ENCODE assay signal across 11 cellular contexts in genomic region chr3:50170689-50171088, GRCh38. TPM values are rescaled to one million over a fixed set of nuclear protein-coding genes. Genes with fewer than 3 reads are reported as not detected.
DNase-seq lines count a peak whose midpoint lies in the region; ATAC-seq and TF ChIP-seq lines count a peak whose summit lies in the region.
"Had no signal": no experiment of that assay in that cellular context is flagged by ENCODE, and none has a peak within 500 bp of the region (broad histone marks: within the 10 kb centered on the region; RNA-seq: fewer than 3 reads in every experiment).

No MANE protein-coding gene starts in this region.

- H3K23ac ChIP-seq in neuronal stem cell (ENCODE audit: low read depth, low read length, poor library complexity) (peak overlapping the region; percentile 8), mesendoderm (ENCODE audit: low read length) (no peak overlapping the region)

- no peaks in the 10 kb centered on the region for H3K27me3 ChIP-seq in BLaER1 treated with 17β-estradiol and CSF1 and Interleukin-3, amounts not matched to agents 10 nM and 100 nM
- H3K27me3 ChIP-seq in neuronal stem cell (ENCODE audit: control insufficient read depth in 3 of 3, insufficient read depth in 3 of 3, low read depth in 1 of 3, low read length in 3 of 3) = no peaks in the 10 kb centered on the region
- H3K27me3 ChIP-seq in mesendoderm (ENCODE audit: insufficient read depth, low read length, poor library complexity) = no peaks in the 10 kb centered on the region
- H3K27me3 ChIP-seq: sigmoid colon had no signal

- no peaks in the 10 kb centered on the region for H3K9me3 ChIP-seq in BLaER1 treated with 17β-estradiol and CSF1 and Interleukin-3, amounts not matched to agents 10 nM and 100 nM (replicated peaks in 1 of 11)
- peaks cover 0 to 2% of the 10 kb centered on the region in 2 donors for H3K9me3 ChIP-seq in neuronal stem cell (replicated peaks in 1 of 2; ENCODE audit: control insufficient read depth in 2 of 2, insufficient read depth in 1 of 2, low read depth in 1 of 2, low read length in 2 of 2)
- H3K9me3 ChIP-seq: sigmoid colon had no signal

- peaks cover 18% of the 10 kb centered on the region for H3K79me2 ChIP-seq in mesendoderm (ENCODE audit: control insufficient read depth, insufficient read depth, low read length)

- no peak overlapping the region for H4K5ac ChIP-seq in mesendoderm (ENCODE audit: low read length)

- H4K8ac ChIP-seq in neuronal stem cell (ENCODE audit: low read depth, low read length) = no peak overlapping the region
- no peak overlapping the region for H4K8ac ChIP-seq in mesendoderm (ENCODE audit: low read depth, low read length)

- WGBS in neuronal stem cell (ENCODE audit: extremely low coverage in 2 of 2, insufficient read length in 2 of 2, insufficient replicate concordance in 1 of 2), 2 donors = no CpG with 5 or more reads among the region's 10 CpGs
- no CpG with 5 or more reads among the region's 10 CpGs for WGBS in mesendoderm (ENCODE audit: extremely low coverage, insufficient coverage, low lambda C conversion rate)

- peak overlapping the region; percentile 76 to 99 (median 84) for H3K4me2 ChIP-seq in BLaER1 treated with 17β-estradiol and CSF1 and Interleukin-3, amounts not matched to agents 10 nM and 100 nM
- H3K4me2 ChIP-seq in neuronal stem cell (ENCODE audit: insufficient read depth, low read length, poor library complexity, severe bottlenecking) (no peak overlapping the region), mesendoderm (ENCODE audit: low read length) (no peak overlapping the region)

- H3K4me1 ChIP-seq in BLaER1 treated with 17β-estradiol and CSF1 and Interleukin-3, amounts not matched to agents 10 nM and 100 nM = peaks cover 62 to 89% (median 86%) of the 10 kb centered on the region in 10 experiments
- H3K4me1 ChIP-seq in neuronal stem cell (ENCODE audit: control insufficient read depth in 2 of 2, insufficient read depth in 1 of 2, low read depth in 1 of 2, low read length in 2 of 2) = peaks cover 39 to 52% of the 10 kb centered on the region in 2 donors
- peaks cover 26% of the 10 kb centered on the region for H3K4me1 ChIP-seq in mesendoderm (ENCODE audit: control insufficient read depth, low read depth, low read length)

- H3K36me3 ChIP-seq in BLaER1 treated with 17β-estradiol and CSF1 and Interleukin-3, amounts not matched to agents 10 nM and 100 nM = peaks cover 0 to 31% (median 13%) of the 10 kb centered on the region in 11 experiments; a peak in 12 of 22 replicates
- H3K36me3 ChIP-seq in neuronal stem cell (replicated peaks in 1 of 2; ENCODE audit: control insufficient read depth in 2 of 2, insufficient read depth in 2 of 2, low read length in 2 of 2) (peaks cover 0 to 19% of the 10 kb centered on the region in 2 donors), mesendoderm (ENCODE audit: control insufficient read depth, insufficient read depth, low read length) (peaks cover under 1% of the 10 kb centered on the region)

- peak overlapping the region; percentile 17 for H2BK120ac ChIP-seq in neuronal stem cell (ENCODE audit: low read depth, low read length)
- no peak overlapping the region for H2BK120ac ChIP-seq in mesendoderm (ENCODE audit: low read depth, low read length)

- H3K9ac ChIP-seq in BLaER1 treated with 17β-estradiol and CSF1 and Interleukin-3, amounts not matched to agents 10 nM and 100 nM = peak overlapping the region in 9 of 11 experiments; percentile 10 to 49 (median 33); a peak in 11 of 22 replicates
- H3K9ac ChIP-seq in neuronal stem cell (ENCODE audit: low read depth, low read length, poor library complexity) = no peak overlapping the region
- no peak overlapping the region for H3K9ac ChIP-seq in mesendoderm (ENCODE audit: low read length)

- ATAC-seq in HG03196 (IDR thresholded peaks at IDR 0.05; ENCODE audit: unreplicated experiment) (no peak), GM18873 (IDR thresholded peaks at IDR 0.05; ENCODE audit: low FRiP score, unreplicated experiment) (no peak)

- H2AFZ ChIP-seq in neuronal stem cell (ENCODE audit: low read length) = no peak overlapping the region

- H4K20me1 ChIP-seq in BLaER1 treated with 17β-estradiol and CSF1 and Interleukin-3, amounts not matched to agents 10 nM and 100 nM = peaks cover 0 to 65% (median 0%) of the 10 kb centered on the region in 11 experiments; a peak in 7 of 22 replicates

- peak overlapping the region; percentile 26 for H4K91ac ChIP-seq in neuronal stem cell (ENCODE audit: low read depth, low read length, poor library complexity)

- H2AK5ac ChIP-seq in neuronal stem cell (ENCODE audit: low read depth, low read length) (peak overlapping the region; percentile 94), mesendoderm (ENCODE audit: low read length) (no peak overlapping the region)

- TF ChIP-seq CTCF in RWPE1 (conservative IDR thresholded peaks at IDR 0.05; ENCODE audit: low read depth) = no peak

- H2BK15ac ChIP-seq in neuronal stem cell (ENCODE audit: low read length) (peak overlapping the region; percentile 7), mesendoderm (replicated peaks; ENCODE audit: low read depth) (no peak overlapping the region)

- CTCF ChIA-PET in RWPE1 (lab: Yijun Ruan, JAX) = no interaction called here

- H3K4ac ChIP-seq in neuronal stem cell (ENCODE audit: low read length) (peak overlapping the region; percentile 13), mesendoderm (ENCODE audit: low read depth, low read length) (no peak overlapping the region)

- peak overlapping the region; percentile 32 for H3K14ac ChIP-seq in neuronal stem cell (ENCODE audit: low read length)

- H3K27ac ChIP-seq in BLaER1 treated with 17β-estradiol and CSF1 and Interleukin-3, amounts not matched to agents 10 nM and 100 nM = peak overlapping the region in 9 of 11 experiments; percentile 19 to 64 (median 49); a peak in 14 of 22 replicates
- H3K27ac ChIP-seq in RWPE1 (peak overlapping the region; percentile 99), neuronal stem cell (replicated peaks; ENCODE audit: low read length) (no peak overlapping the region), mesendoderm (ENCODE audit: low read depth, low read length) (no peak overlapping the region)

- H2BK5ac ChIP-seq in neuronal stem cell (ENCODE audit: low read length) (no peak overlapping the region), mesendoderm (ENCODE audit: low read length) (no peak overlapping the region)

- H3K18ac ChIP-seq in neuronal stem cell (ENCODE audit: low read length) = peak overlapping the region; percentile 84
- H3K18ac ChIP-seq in mesendoderm (ENCODE audit: low read length) = no peak overlapping the region

- no peak overlapping the region for H2BK12ac ChIP-seq in neuronal stem cell (ENCODE audit: low read length)

- H3K79me1 ChIP-seq in neuronal stem cell (ENCODE audit: low read depth, low read length) (peaks cover 30% of the 10 kb centered on the region), mesendoderm (ENCODE audit: low read length) (peaks cover 31% of the 10 kb centered on the region)

- no peak overlapping the region for H3K4me3 ChIP-seq in BLaER1 treated with 17β-estradiol and CSF1 and Interleukin-3, amounts not matched to agents 10 nM and 100 nM
- H3K4me3 ChIP-seq in neuronal stem cell (ENCODE audit: low read length in 2 of 2) = no peak overlapping the region
- no peak overlapping the region for H3K4me3 ChIP-seq in mesendoderm (ENCODE audit: low read length)
- H3K4me3 ChIP-seq: sigmoid colon had no signal

- POLR2A ChIA-PET in RWPE1 (lab: Yijun Ruan, JAX; ENCODE audit: low non-redundant PET) = no interaction called here

- DNase-seq in RWPE1 (ENCODE audit: low spot score) = no peak
- peak; percentile 76 for DNase-seq in fibroblast of gingiva (ENCODE audit: low read depth)
- DNase-seq in neuronal stem cell (ENCODE audit: low spot score) = no peak
- no peak for DNase-seq in mesendoderm
- DNase-seq in NCI-H69 (lab: John Stamatoyannopoulos, UW) = no peak
- DNase-seq: head of caudate nucleus, NCI-H2081, sigmoid colon had no signal

- H3K56ac ChIP-seq in mesendoderm (ENCODE audit: low read length) = no peak overlapping the region

RNA-seq across cellular contexts. Expression of gene SEMA3F, which starts 15.6 kb away (rescaled TPM):
- polyA plus RNA-seq in neuronal stem cell (2013, experiment 1 of 2) = 68.0 TPM
- polyA plus RNA-seq in neuronal stem cell (2013, experiment 2 of 2) = 67.2 TPM
- polyA plus RNA-seq in mesendoderm (2013, experiment 1 of 2) = 24.7 TPM
- polyA plus RNA-seq in mesendoderm (2013, experiment 2 of 2) = 23.0 TPM

RNA-seq across cellular contexts. Expression of gene GNAT1, which starts 20.7 kb away (rescaled TPM):
- 0.03 TPM for polyA plus RNA-seq in neuronal stem cell (2013, experiment 1 of 2)
- polyA plus RNA-seq in neuronal stem cell (2013, experiment 2 of 2) = 0.04 TPM
- polyA plus RNA-seq in mesendoderm (2013, experiment 1 of 2) = 0.04 TPM
- polyA plus RNA-seq in mesendoderm (2013, experiment 2 of 2) = 0.01 TPM

RNA-seq across cellular contexts. Expression of gene SLC38A3, which starts 34.4 kb away (rescaled TPM):
- polyA plus RNA-seq in neuronal stem cell (2013, experiment 1 of 2) = 3.5 TPM
- 3.2 TPM for polyA plus RNA-seq in neuronal stem cell (2013, experiment 2 of 2)
- polyA plus RNA-seq in mesendoderm (2013, experiment 1 of 2) = 0.48 TPM
- 0.42 TPM for polyA plus RNA-seq in mesendoderm (2013, experiment 2 of 2)

Comparison
In these comparisons a context has a peak if more than half of its experiments do, and no peak if none do; other contexts are left out.
1. H3K27ac ChIP-seq: peak in BLaER1 treated with 17β-estradiol and CSF1 and Interleukin-3, amounts not matched to agents 10 nM and 100 nM (9 of 11) and RWPE1 (single experiment); none in neuronal stem cell (single experiment) and mesendoderm (single experiment).
2. H3K4me2 ChIP-seq: peak in BLaER1 treated with 17β-estradiol and CSF1 and Interleukin-3, amounts not matched to agents 10 nM and 100 nM (11 of 11); none in neuronal stem cell (single experiment) and mesendoderm (single experiment).
3. H3K9ac ChIP-seq: peak in BLaER1 treated with 17β-estradiol and CSF1 and Interleukin-3, amounts not matched to agents 10 nM and 100 nM (9 of 11); none in neuronal stem cell (single experiment) and mesendoderm (single experiment).